In the genomic region with DNA sequence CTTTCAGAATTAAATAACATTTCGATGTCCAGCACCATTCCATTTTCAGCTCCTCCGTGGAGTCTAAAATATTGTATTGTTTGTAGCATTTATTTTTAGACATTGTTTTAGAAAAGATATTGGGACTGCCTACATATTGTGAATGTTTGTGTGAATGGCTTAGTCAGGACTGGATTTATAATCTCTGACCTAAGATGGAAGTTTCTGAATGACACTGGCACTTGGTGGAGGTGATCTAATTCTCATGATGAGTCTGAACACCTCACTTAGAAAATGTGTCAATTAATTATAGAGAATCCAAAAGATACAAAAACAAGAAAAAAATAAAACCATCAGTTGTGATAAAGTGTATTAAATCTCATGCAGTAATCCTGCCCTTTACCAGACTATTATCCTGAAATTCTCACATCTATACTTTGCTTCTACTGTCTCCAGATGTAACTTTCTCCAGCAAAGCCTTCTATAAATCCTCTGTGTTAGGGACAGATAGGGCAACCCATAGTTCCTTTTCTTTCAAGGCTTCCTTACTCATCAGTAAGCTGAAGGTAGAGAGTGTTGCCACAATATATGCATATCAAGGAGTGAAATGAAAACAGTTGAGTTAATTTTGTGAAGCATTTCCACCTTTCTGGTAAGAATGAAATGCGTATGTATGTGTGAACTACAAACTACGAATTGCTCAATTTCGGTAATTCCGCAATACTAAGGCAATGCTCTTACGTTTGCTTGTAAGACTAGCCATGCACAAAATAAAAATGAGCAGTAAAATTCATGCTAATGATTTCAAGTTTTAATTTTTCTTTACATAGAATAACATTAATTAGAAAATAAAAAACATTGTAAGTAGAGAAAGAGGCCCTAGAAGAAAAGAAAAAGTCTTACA, we compare ENCODE assay signal across 12 cellular contexts.
A peak's percentile ranks its signal among the peaks of the same experiment; 100 is the strongest.
DNase-seq lines count a peak whose midpoint lies in the region; ATAC-seq and TF ChIP-seq lines count a peak whose summit lies in the region.
"Had no signal": no experiment of that assay in that cellular context is flagged by ENCODE, and none has a peak within 500 bp of the region (broad histone marks: within the 10 kb centered on the region; RNA-seq: fewer than 3 reads in every experiment).

No MANE protein-coding gene starts in this region.

- TF ChIP-seq CTCF in CD8-positive, alpha-beta T cell (IDR thresholded peaks at IDR 0.05): no peak

- peaks cover 4% of the 10 kb centered on the region for H3K9me3 Mint-ChIP-seq in CD8-positive, alpha-beta T cell
- peaks cover 15% of the 10 kb centered on the region for H3K9me3 Mint-ChIP-seq in T-helper 1 cell treated with Interleukin-12 subunit alpha and Interleukin-12 subunit beta and Interleukin-4 antibody, amounts not matched to agents 30 μg/mL and 1 μg/mL, for 36 hours

- no peaks in the 10 kb centered on the region for H3K36me3 Mint-ChIP-seq in CD8-positive, alpha-beta T cell
- H3K36me3 Mint-ChIP-seq in T-helper 1 cell treated with Interleukin-12 subunit alpha and Interleukin-12 subunit beta and Interleukin-4 antibody, amounts not matched to agents 30 μg/mL and 1 μg/mL, for 36 hours (ENCODE audit: low read depth): peaks cover 15% of the 10 kb centered on the region

- POLR2A ChIA-PET in CD8-positive, alpha-beta T cell (lab: Charles Lee): interaction anchor here (0.8 to 2.4 kb wide), 5 partner anchors 12 to 67 kb away, joined by 3 to 13 read pairs (median 4); a partner anchor contains a TSS

- H3K27me3 ChIP-seq in CD8-positive, alpha-beta T cell (ENCODE audit: insufficient read depth, low read length): no peaks in the 10 kb centered on the region

- H3K27me3 Mint-ChIP-seq in CD8-positive, alpha-beta T cell (ENCODE audit: low read depth): no peaks in the 10 kb centered on the region
- no peaks in the 10 kb centered on the region for H3K27me3 Mint-ChIP-seq in T-helper 1 cell treated with Interleukin-12 subunit alpha and Interleukin-12 subunit beta and Interleukin-4 antibody, amounts not matched to agents 30 μg/mL and 1 μg/mL, for 36 hours (ENCODE audit: low read depth)

- H3K4me3 ChIP-seq in CD8-positive, alpha-beta T cell (ENCODE audit: low read depth, low read length): no peak overlapping the region

- CTCF ChIA-PET in CD8-positive, alpha-beta T cell (lab: Charles Lee): interaction anchor here (1.1 to 1.5 kb wide), 2 partner anchors 13 to 14 kb away, joined by 3 to 5 read pairs; no protein-coding TSS in a partner anchor

- intact Hi-C loops in CD8-positive, alpha-beta T cell (cut with DNase I, micrococcal nuclease): loop anchor here in 1 of 2 experiments (1.0 to 10.0 kb wide), 5 partner anchors 12 to 1161 kb away; a partner anchor contains a TSS

- H3K4me3 Mint-ChIP-seq in CD8-positive, alpha-beta T cell: peak overlapping the region; percentile 54
- peak overlapping the region; percentile 66 for H3K4me3 Mint-ChIP-seq in T-helper 1 cell treated with Interleukin-12 subunit alpha and Interleukin-12 subunit beta and Interleukin-4 antibody, amounts not matched to agents 30 μg/mL and 1 μg/mL, for 36 hours

- DNase-seq in CD8-positive, alpha-beta T cell: no peak
- DNase-seq in fibroblast of peridontal ligament (ENCODE audit: extremely low read depth): peak; percentile 1
- DNase-seq in ureter (ENCODE audit: low spot score): no peak
- DNase-seq: mammary epithelial cell, NCI-H1105, NCI-H345, substantia nigra, T-helper 9 cell had no signal

- H3K27ac ChIP-seq in CD8-positive, alpha-beta T cell (ENCODE audit: low read depth, low read length): no peak overlapping the region

- no peaks in the 10 kb centered on the region for H3K36me3 ChIP-seq in CD8-positive, alpha-beta T cell (ENCODE audit: insufficient read depth, low read length)

- peak overlapping the region; percentile 87 for H3K27ac Mint-ChIP-seq in CD8-positive, alpha-beta T cell
- H3K27ac Mint-ChIP-seq in T-helper 1 cell treated with Interleukin-12 subunit alpha and Interleukin-12 subunit beta and Interleukin-4 antibody, amounts not matched to agents 30 μg/mL and 1 μg/mL, for 36 hours: peak overlapping the region; percentile 94

- peaks cover 60% of the 10 kb centered on the region for H3K4me1 Mint-ChIP-seq in CD8-positive, alpha-beta T cell (ENCODE audit: low read depth)
- peaks cover 68% of the 10 kb centered on the region for H3K4me1 Mint-ChIP-seq in T-helper 1 cell treated with Interleukin-12 subunit alpha and Interleukin-12 subunit beta and Interleukin-4 antibody, amounts not matched to agents 30 μg/mL and 1 μg/mL, for 36 hours (ENCODE audit: low read depth)

- ATAC-seq in CD8-positive, alpha-beta T cell: peak; percentile 21
- ATAC-seq in GM18907 (IDR thresholded peaks at IDR 0.05; ENCODE audit: unreplicated experiment) (peak; percentile 37), HG02938 (IDR thresholded peaks at IDR 0.05; ENCODE audit: unreplicated experiment) (no peak), HG02840 (IDR thresholded peaks at IDR 0.05; ENCODE audit: low FRiP score, unreplicated experiment) (no peak)

- peaks cover 36% of the 10 kb centered on the region for H3K4me1 ChIP-seq in CD8-positive, alpha-beta T cell (ENCODE audit: insufficient read depth, low read length)

- no peaks in the 10 kb centered on the region for H3K9me3 ChIP-seq in CD8-positive, alpha-beta T cell (ENCODE audit: low read length)

Comparison
In these comparisons a context has a peak if more than half of its experiments do, and no peak if none do; other contexts are left out.
1. ATAC-seq: peak in CD8-positive, alpha-beta T cell (single experiment) and GM18907 (single experiment); none in HG02938 (single experiment) and HG02840 (single experiment).